In genomic region chr10:114623155-114623554, GRCh38 we compare ENCODE assay signal across 14 cellular contexts. TPM values are rescaled to one million over a fixed set of nuclear protein-coding genes. Genes with fewer than 3 reads are reported as not detected.
DNase-seq lines count a peak whose midpoint lies in the region; ATAC-seq, FAIRE-seq and TF ChIP-seq lines count a peak whose summit lies in the region.
"Had no signal": no experiment of that assay in that cellular context is flagged by ENCODE, and none has a peak within 500 bp of the region (broad histone marks: within the 10 kb centered on the region; RNA-seq: fewer than 3 reads in every experiment).

No MANE protein-coding gene starts in this region.

- no peak overlapping the region for H4K5ac ChIP-seq in H1 (ENCODE audit: insufficient read length, low read depth, low read length)

- H2BK15ac ChIP-seq in H1 (ENCODE audit: low read length) = no peak overlapping the region

- H2BK120ac ChIP-seq in H1 (replicated peaks; ENCODE audit: low read depth, low read length) = no peak overlapping the region

- peak overlapping the region; percentile 28; the same call in 1 of the 2 replicates for H2BK5ac ChIP-seq in H1 (ENCODE audit: low read depth, low read length)

- TF ChIP-seq EP300 in A549 (IDR thresholded peaks at IDR 0.05) (no peak), H1 (IDR thresholded peaks at IDR 0.05; ENCODE audit: borderline replicate concordance in 1 of 2, low read depth in 2 of 2, low read length in 2 of 2) (no peak)

- H4K20me1 ChIP-seq in H1 (replicated peaks in 1 of 2; ENCODE audit: control insufficient read depth in 1 of 2, insufficient read depth in 2 of 2, low read length in 2 of 2) = no peaks in the 10 kb centered on the region

- intact Hi-C loops in mucosa of descending colon (cut with DNase I, micrococcal nuclease) = no loop called here

- no peak overlapping the region for H2BK12ac ChIP-seq in H1 (ENCODE audit: low read depth, low read length)

- no peak overlapping the region for H2AFZ ChIP-seq in H1 (ENCODE audit: low read length)

- TF ChIP-seq CTCF in A549 (IDR thresholded peaks at IDR 0.05) (no peak), H1 (IDR thresholded peaks at IDR 0.05; ENCODE audit: control extremely low read depth in 1 of 3, insufficient read depth in 1 of 3, low read depth in 1 of 3, low read length in 3 of 3) (no peak), mucosa of descending colon (IDR thresholded peaks at IDR 0.05) (no peak)

- no peak overlapping the region for H3K18ac ChIP-seq in H1 (ENCODE audit: extremely low read depth, low read length)

- TF ChIP-seq RAD21 in A549 (conservative IDR thresholded peaks at IDR 0.05 in 1 of 2, IDR thresholded peaks at IDR 0.05 in 1 of 2) = no peak
- TF ChIP-seq RAD21 in H1 (IDR thresholded peaks at IDR 0.05 in 1 of 2, conservative IDR thresholded peaks at IDR 0.05 in 1 of 2; ENCODE audit: low read depth in 2 of 2, low read length in 2 of 2) = no peak

- no peak for TF ChIP-seq POLR2A in A549 (IDR thresholded peaks at IDR 0.05; ENCODE audit: low read length)
- no peak for TF ChIP-seq POLR2A in H1 (IDR thresholded peaks at IDR 0.05; ENCODE audit: control extremely low read depth in 1 of 2, low read depth in 2 of 2, low read length in 2 of 2)

- no peak overlapping the region for H3K23ac ChIP-seq in H1 (ENCODE audit: insufficient read length)

- peak overlapping the region; percentile 52; the same call in 1 of the 2 replicates for H2BK20ac ChIP-seq in H1 (ENCODE audit: low read length)

- FAIRE-seq in A549 (lab: Jason Lieb, UNC) = no peak
- no peak for FAIRE-seq in H1 (lab: Jason Lieb, UNC)

- H3K27me3 ChIP-seq in H1 (replicated peaks in 1 of 4; ENCODE audit: control insufficient read depth in 3 of 4, extremely low read depth in 1 of 4, insufficient read depth in 3 of 4, low read length in 3 of 4) = no peaks in the 10 kb centered on the region

- H3K9me3 ChIP-seq in A549 = peaks cover 4% of the 10 kb centered on the region; the same call in 1 of the 3 replicates
- H3K9me3 ChIP-seq in H1 (ENCODE audit: insufficient read depth in 2 of 2, low read depth in 1 of 2, low read length in 1 of 2) = peaks cover 0 to 2% of the 10 kb centered on the region in 2 experiments; a peak in 1 of 4 replicates
- no peaks in the 10 kb centered on the region for H3K9me3 ChIP-seq in mucosa of descending colon

- peaks cover 2% of the 10 kb centered on the region; the same call in 1 of the 2 replicates for H3K79me1 ChIP-seq in H1 (ENCODE audit: low read depth, low read length)

- no peak overlapping the region for H3K27ac Mint-ChIP-seq in activated naive CD4-positive, alpha-beta T cell treated with anti-CD3 and anti-CD28 coated beads, Interleukin-2, amount 50 U/mL, for 72 hours
- H3K27ac Mint-ChIP-seq: activated CD8-positive, alpha-beta T cell treated with anti-CD3 and anti-CD28 coated beads for 36 hours; activated T-helper 2 cell treated with anti-CD3 and anti-CD28 coated beads, Interferon-gamma antibody, Interleukin-2, Interleukin-4, amounts not matched to agents 10 μg/mL and 5 μg/mL and 100 μg/mL, durations not matched to agents 14 hours and 24 hours and 36 hours; IgD-negative memory B cell; immature natural killer cell had no signal

- H3K9ac ChIP-seq in H1 (replicated peaks in 1 of 4; ENCODE audit: extremely low read depth in 1 of 4, low read depth in 3 of 4, low read length in 3 of 4) = no peak overlapping the region

- no peak overlapping the region for H3K56ac ChIP-seq in H1 (replicated peaks; ENCODE audit: insufficient read length, low read depth, low read length)

- H3K23me2 ChIP-seq in H1 (ENCODE audit: low read depth, low read length) = no peaks in the 10 kb centered on the region

- H3K4me2 ChIP-seq in A549 = peak overlapping the region; percentile 57
- H3K4me2 ChIP-seq in H1 (ENCODE audit: insufficient read depth in 1 of 2, low read depth in 2 of 2, low read length in 2 of 2) = no peak overlapping the region

- H4K91ac ChIP-seq in H1 (replicated peaks; ENCODE audit: insufficient read length, low read length) = no peak overlapping the region

- peaks cover 9 to 15% of the 10 kb centered on the region in 2 donors for H3K9me3 Mint-ChIP-seq in activated naive CD4-positive, alpha-beta T cell treated with anti-CD3 and anti-CD28 coated beads, Interleukin-2, amount 50 U/mL, for 72 hours
- H3K9me3 Mint-ChIP-seq: immature natural killer cell had no signal

- no peak overlapping the region for H3K14ac ChIP-seq in H1 (ENCODE audit: insufficient read length)

- no peak overlapping the region for H3K4me3 ChIP-seq in A549
- H3K4me3 ChIP-seq in H1 (ENCODE audit: extremely low read depth in 1 of 4, insufficient read depth in 2 of 4, low read depth in 3 of 4, low read length in 4 of 4) = no peak overlapping the region
- H3K4me3 ChIP-seq in mucosa of descending colon = no peak overlapping the region

- no peak overlapping the region for H3K4ac ChIP-seq in H1 (replicated peaks; ENCODE audit: insufficient read length, low read depth, low read length)

- H3K27ac ChIP-seq in A549 = peak overlapping the region; percentile 60 to 86
- no peak overlapping the region for H3K27ac ChIP-seq in H1 (ENCODE audit: low read depth, low read length)

- H2AK5ac ChIP-seq in H1 (ENCODE audit: low read depth, low read length) = no peak overlapping the region

- peaks cover 0 to 10% of the 10 kb centered on the region in 2 donors for H3K36me3 Mint-ChIP-seq in activated naive CD4-positive, alpha-beta T cell treated with anti-CD3 and anti-CD28 coated beads, Interleukin-2, amount 50 U/mL, for 72 hours
- H3K36me3 Mint-ChIP-seq: IgD-negative memory B cell, immature natural killer cell had no signal

- H3K4me1 ChIP-seq in A549 = peaks cover 37% of the 10 kb centered on the region
- peaks cover 3 to 10% (median 4%) of the 10 kb centered on the region in 4 experiments for H3K4me1 ChIP-seq in H1 (replicated peaks in 1 of 4; ENCODE audit: control insufficient read depth in 3 of 4, insufficient read depth in 4 of 4, low read length in 3 of 4)
- H3K4me1 ChIP-seq in mucosa of descending colon (ENCODE audit: low read depth) = peaks cover 30% of the 10 kb centered on the region

- POLR2A ChIA-PET in A549 (lab: Yijun Ruan, JAX) (no interaction called here), H1 (lab: Charles Lee; ENCODE audit: partially characterized antibody) (no interaction called here)

- ATAC-seq in A549 (no peak; a peak in 2 of 6 replicates), mucosa of descending colon (peak; percentile 60)
- no peak for ATAC-seq in activated naive CD4-positive, alpha-beta T cell treated with anti-CD3 and anti-CD28 coated beads, Interleukin-2, amount 50 U/mL, for 72 hours
- ATAC-seq: activated CD8-positive, alpha-beta T cell treated with anti-CD3 and anti-CD28 coated beads for 36 hours had no signal

- no peak for DNase-seq in A549 (ENCODE audit: low read depth in 1 of 2, low spot score in 1 of 2)
- peak; percentile 61 for DNase-seq in NCI-H69 (lab: John Stamatoyannopoulos, UW)
- no peak for DNase-seq in H1 (ENCODE audit: low read depth in 1 of 2, low spot score in 2 of 2)
- DNase-seq in mucosa of descending colon = no peak
- DNase-seq in retina = no peak
- no peak for DNase-seq in activated naive CD4-positive, alpha-beta T cell treated with anti-CD3 and anti-CD28 coated beads, Interleukin-2, amount 50 U/mL, for 72 hours (ENCODE audit: low spot score in 2 of 2)
- DNase-seq in activated T-cell treated with anti-CD3 and anti-CD28 coated beads, Interleukin-2, amount 50 U/mL, for 1 hour = no peak
- DNase-seq in stimulated activated CD4-positive, alpha-beta T cell treated with anti-CD3 and anti-CD28 coated beads, Interleukin-2, amount 100 ng/mL, for 24 hours = no peak
- DNase-seq: activated CD8-positive, alpha-beta T cell treated with anti-CD3 and anti-CD28 coated beads for 36 hours; effector CD8-positive, alpha-beta T cell; immature natural killer cell; NCI-H1092 had no signal

- H4K8ac ChIP-seq in H1 (ENCODE audit: extremely low read depth, insufficient read depth, low read length) = no peak overlapping the region

- H3K79me2 ChIP-seq in H1 (ENCODE audit: control insufficient read depth in 1 of 2, insufficient read depth in 2 of 2, low read length in 2 of 2) = no peaks in the 10 kb centered on the region

- WGBS in A549 (ENCODE audit: missing lambda C conversion rate) = 93% methylated on average over 2 of the region's 2 CpGs
- WGBS in H1 (ENCODE audit: extremely low coverage in 1 of 2, insufficient coverage in 1 of 2, insufficient read length in 1 of 2, insufficient replicate concordance in 2 of 2, low coverage in 1 of 2, low lambda C conversion rate in 2 of 2, missing lambda C conversion rate in 1 of 2), 2 experiments = 85% methylated on average over 2 of the region's 2 CpGs; no CpG with 5 or more reads in 1 of the 2 experiments

- CTCF ChIA-PET in A549 (lab: Yijun Ruan, JAX) = interaction anchor here (0.9 to 1.9 kb wide), 5 partner anchors 9 to 72 kb away, joined by 3 to 6 read pairs (median 3); no protein-coding TSS in a partner anchor
- CTCF ChIA-PET in H1 (lab: Charles Lee; ENCODE audit: partially characterized antibody) = no interaction called here

- no peaks in the 10 kb centered on the region for H3K36me3 ChIP-seq in H1 (ENCODE audit: control insufficient read depth in 2 of 4, insufficient read depth in 4 of 4, low read length in 3 of 4)
- H3K36me3 ChIP-seq in mucosa of descending colon (ENCODE audit: low read depth) = no peaks in the 10 kb centered on the region

TF ChIP-seq in A549, 52 proteins besides CTCF, POLR2A, EP300 and RAD21 (continues in another document):
- TF ChIP-seq RARB (CRISPR knock-in tag; IDR thresholded peaks at IDR 0.05) = no peak
- TF ChIP-seq ZC3H11A (IDR thresholded peaks at IDR 0.05) = no peak

TF ChIP-seq in H1, 55 proteins besides CTCF, POLR2A, EP300 and RAD21 (continues in another document):
- TF ChIP-seq JUND (IDR thresholded peaks at IDR 0.05; ENCODE audit: low read length) (no peak), CBX8 (IDR thresholded peaks at IDR 0.05; ENCODE audit: borderline replicate concordance, low read depth, low read length) (no peak)

RNA-seq across cellular contexts. Expression of gene ABLIM1, which starts 34.9 kb away (rescaled TPM):
- polyA plus RNA-seq in A549 (2011; rRNA removed) = 70.2 and 77.8 TPM in 2 replicates
- polyA plus RNA-seq in A549 (2012; cell fraction: cytosol; rRNA removed) = 11.6 and 14.7 TPM in 2 replicates
- polyA plus RNA-seq in A549 (2012; cell fraction: nucleus; rRNA removed) = 9.7 and 12.1 TPM in 2 replicates
- polyA plus RNA-seq in A549 (2017; fragmentation: RNase III; extraction: RNeasy Plus Mini Kit Qiagen cat#74134 plus additional on column Dnase treatment) = 21.4 to 23.2 TPM (median 22.0 TPM) in 3 replicates
- polyA minus RNA-seq in A549 (2011; rRNA and poly(A)+ RNA removed) = 114 and 167 TPM in 2 replicates
- total RNA-seq in H1 (2021; fragmentation: NEBNext Ultra II Directional; extraction: Animal tissue kit (Norgen Biotek cat#: 25700)) = 51.2 and 52.1 TPM in 2 replicates
- 51.7 and 62.6 TPM in 2 replicates for polyA plus RNA-seq in H1 (2011; rRNA removed)
- 47.8 TPM for polyA plus RNA-seq in H1 (2011; cell fraction: cytosol; rRNA removed)
- 52.0 TPM for polyA plus RNA-seq in H1 (2011; cell fraction: nucleus; rRNA removed)
- 21.9 to 32.8 TPM (median 29.3 TPM) in 4 replicates for polyA plus RNA-seq in H1 (2012, experiment 1 of 2)
- 3.3 TPM for polyA plus RNA-seq in H1 (2012, experiment 2 of 2)
- 31.2 TPM for polyA plus RNA-seq in H1 (2013, experiment 1 of 2)
- 33.9 TPM for polyA plus RNA-seq in H1 (2013, experiment 2 of 2)
- polyA minus RNA-seq in H1 (2011; rRNA and poly(A)+ RNA removed) = 90.3 and 144 TPM in 2 replicates
- polyA minus RNA-seq in H1 (2011; cell fraction: cytosol; rRNA and poly(A)+ RNA removed) = 36.0 TPM
- 71.3 TPM for polyA minus RNA-seq in H1 (2011; cell fraction: nucleus; rRNA and poly(A)+ RNA removed)
- total RNA-seq in mucosa of descending colon = 100 to 1,000 TPM in 2 of 3 donors, 10 to 100 TPM in 1; 67.1 to 122 (median 103) TPM
- 100 to 1,000 TPM; 155 to 190 TPM for total RNA-seq in activated naive CD4-positive, alpha-beta T cell treated with anti-CD3 and anti-CD28 coated beads, Interleukin-2, amount 50 U/mL, for 72 hours
